In the genomic region with DNA sequence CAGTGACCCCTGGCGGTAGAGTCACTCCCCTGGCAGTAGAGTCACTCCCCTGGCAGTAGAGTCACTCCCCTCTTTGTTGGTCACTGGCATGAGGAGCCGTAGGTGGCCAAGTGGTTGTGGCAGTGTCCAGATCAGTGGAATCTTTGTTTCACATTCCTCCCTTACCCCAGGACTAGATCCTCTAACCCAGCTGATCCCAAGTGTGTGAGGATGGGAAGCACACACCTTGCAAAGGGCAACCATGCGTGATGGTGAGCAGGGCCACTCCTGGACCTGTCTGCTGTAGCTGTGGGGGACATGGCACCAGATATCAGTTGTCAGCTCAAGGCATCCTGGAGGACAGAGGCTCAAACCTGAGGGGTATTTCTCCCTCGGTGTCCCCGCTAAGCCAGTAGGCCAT, we compare ENCODE assay signal across 19 cellular contexts.
"Had no signal": no experiment of that assay in that cellular context is flagged by ENCODE, and none has a peak within 500 bp of the region (broad histone marks: within the 10 kb centered on the region; RNA-seq: fewer than 3 reads in every experiment).

No MANE protein-coding gene starts in this region.

- H3K4me3 Mint-ChIP-seq: activated CD4-positive, alpha-beta T cell treated with anti-CD3 and anti-CD28 coated beads for 36 hours; activated CD8-positive, alpha-beta T cell treated with anti-CD3 and anti-CD28 coated beads for 36 hours; activated naive CD8-positive, alpha-beta T cell; brain had no signal

- H3K27ac ChIP-seq: cardiac muscle cell, VCaP had no signal

- H3K27me3 Mint-ChIP-seq: activated CD8-positive, alpha-beta T cell treated with anti-CD3 and anti-CD28 coated beads for 36 hours; activated naive CD8-positive, alpha-beta T cell had no signal

- H3K27ac Mint-ChIP-seq: activated CD4-positive, alpha-beta T cell treated with anti-CD3 and anti-CD28 coated beads for 36 hours; activated CD8-positive, alpha-beta T cell treated with anti-CD3 and anti-CD28 coated beads for 36 hours; activated naive CD8-positive, alpha-beta T cell; brain had no signal

- H3K4me3 ChIP-seq: cardiac muscle cell had no signal

- H3K9me3 Mint-ChIP-seq: activated CD8-positive, alpha-beta T cell treated with anti-CD3 and anti-CD28 coated beads for 36 hours had no signal

- H3K27me3 ChIP-seq: cardiac muscle cell had no signal

- H3K4me1 Mint-ChIP-seq: activated CD4-positive, alpha-beta T cell treated with anti-CD3 and anti-CD28 coated beads for 36 hours; brain had no signal

- ATAC-seq: activated CD4-positive, alpha-beta T cell treated with anti-CD3 and anti-CD28 coated beads for 36 hours; activated CD8-positive, alpha-beta T cell treated with anti-CD3 and anti-CD28 coated beads for 36 hours had no signal

- H3K36me3 ChIP-seq: cardiac muscle cell had no signal

- DNase-seq: activated CD4-positive, alpha-beta T cell treated with anti-CD3 and anti-CD28 coated beads for 36 hours; activated CD8-positive, alpha-beta memory T cell treated with anti-CD3 and anti-CD28 coated beads, Interleukin-2, amount 50 U/mL, for 48 hours; activated CD8-positive, alpha-beta T cell treated with anti-CD3 and anti-CD28 coated beads for 36 hours; activated naive CD4-positive, alpha-beta T cell treated with Interleukin-2 at 50 U/mL for 16 hours; activated T-cell treated with anti-CD3 and anti-CD28 coated beads, Interleukin-2, amount 50 U/mL, for 1 hour; amygdala; NCI-H1105 treated with DMSO at 0.1 percent for 48 hours; NCI-H1436 treated with DMSO at 0.1 percent for 48 hours; NCI-H187; NCI-H2081; NCI-H510A treated with DMSO at 0.1 percent for 48 hours; NCI-H69; PC-3; SHP77 treated with DMSO at 0.1 percent for 48 hours; T-helper 1 cell had no signal
